Comparison of ENCODE assay signal across 9 cellular contexts in genomic region chr19:48364564-48365363, GRCh38. TPM values are rescaled to one million over a fixed set of nuclear protein-coding genes. Genes with fewer than 3 reads are reported as not detected.
DNase-seq lines count a peak whose midpoint lies in the region; ATAC-seq and TF ChIP-seq lines count a peak whose summit lies in the region.
"Had no signal": no experiment of that assay in that cellular context is flagged by ENCODE, and none has a peak within 500 bp of the region (broad histone marks: within the 10 kb centered on the region; RNA-seq: fewer than 3 reads in every experiment).

No MANE protein-coding gene starts in this region.

- H3K27me3 ChIP-seq in kidney epithelial cell (ENCODE audit: control insufficient read depth, insufficient read depth, low read length) (no peaks in the 10 kb centered on the region), testis (no peaks in the 10 kb centered on the region)

- peaks cover 4% of the 10 kb centered on the region for H3K36me3 Mint-ChIP-seq in activated CD4-positive, alpha-beta T cell treated with anti-CD3 and anti-CD28 coated beads, Interleukin-2, amount 10 ng/mL, durations not matched to agents 24 days and 14 days (ENCODE audit: low read depth)
- peaks cover 5% of the 10 kb centered on the region for H3K36me3 Mint-ChIP-seq in activated naive CD8-positive, alpha-beta T cell treated with anti-CD3 and anti-CD28 coated beads for 36 hours

- H3K36me3 ChIP-seq in kidney epithelial cell (ENCODE audit: control insufficient read depth, insufficient read depth, low read length): no peaks in the 10 kb centered on the region
- no peaks in the 10 kb centered on the region for H3K36me3 ChIP-seq in testis (ENCODE audit: low read depth, missing control alignments)

- H3K27ac Mint-ChIP-seq in activated CD4-positive, alpha-beta T cell treated with anti-CD3 and anti-CD28 coated beads, Interleukin-2, amount 10 ng/mL, durations not matched to agents 24 days and 14 days: peak overlapping the region; percentile 97
- peak overlapping the region; percentile 93 for H3K27ac Mint-ChIP-seq in activated naive CD8-positive, alpha-beta T cell treated with anti-CD3 and anti-CD28 coated beads for 36 hours

- H3K4me3 Mint-ChIP-seq in activated CD4-positive, alpha-beta T cell treated with anti-CD3 and anti-CD28 coated beads, Interleukin-2, amount 10 ng/mL, durations not matched to agents 24 days and 14 days: peak overlapping the region; percentile 87
- peak overlapping the region; percentile 74 for H3K4me3 Mint-ChIP-seq in activated naive CD8-positive, alpha-beta T cell treated with anti-CD3 and anti-CD28 coated beads for 36 hours

- peaks cover 12% of the 10 kb centered on the region for H3K4me1 ChIP-seq in testis

- no peaks in the 10 kb centered on the region for H3K9me3 ChIP-seq in testis

- TF ChIP-seq POLR2A in testis (IDR thresholded peaks at IDR 0.05): no peak

- TF ChIP-seq CTCF in kidney epithelial cell (IDR thresholded peaks at IDR 0.05; ENCODE audit: insufficient read depth, low read length, poor library complexity, severe bottlenecking): no peak
- no peak for TF ChIP-seq CTCF in testis (IDR thresholded peaks at IDR 0.05)
- no peak for TF ChIP-seq CTCF in omental fat pad (IDR thresholded peaks at IDR 0.05)

- intact Hi-C loops in activated CD4-positive, alpha-beta T cell treated with anti-CD3 and anti-CD28 coated beads, Interleukin-2, amount 10 ng/mL, durations not matched to agents 24 days and 14 days (cut with micrococcal nuclease): loop anchor here (1.0 to 5.0 kb wide), 3 partner anchors 55 to 350 kb away; partner anchors contain the start of gene LMTK3
- intact Hi-C loops in testis (cut with DNase I; ENCODE audit: low total_unique reads): no loop called here

- peak overlapping the region; percentile 91 to 92 for H3K27ac ChIP-seq in testis

- H3K4me3 ChIP-seq in kidney epithelial cell (ENCODE audit: low read depth, low read length): peak overlapping the region; percentile 17
- H3K4me3 ChIP-seq in testis: peak overlapping the region; percentile 59 to 74

- no peak for DNase-seq in activated CD4-positive, alpha-beta T cell treated with anti-CD3 and anti-CD28 coated beads, Interleukin-2, amount 10 ng/mL, durations not matched to agents 24 days and 14 days
- no peak for DNase-seq in activated CD4-positive, alpha-beta T cell treated with anti-CD3 and anti-CD28 coated beads, Interleukin-2, amount 50 U/mL, for 4 hours
- no peak for DNase-seq in activated naive CD8-positive, alpha-beta T cell treated with anti-CD3 and anti-CD28 coated beads for 36 hours
- DNase-seq in kidney epithelial cell (ENCODE audit: low read depth) (no peak), testis (no peak), omental fat pad (ENCODE audit: low spot score) (no peak), A172 (ENCODE audit: low spot score) (no peak)
- no peak for DNase-seq in activated CD4-positive, CD25-positive, alpha-beta regulatory T cell (lab: John Stamatoyannopoulos, UW)

- peaks cover 4% of the 10 kb centered on the region for H3K9me3 Mint-ChIP-seq in activated CD4-positive, alpha-beta T cell treated with anti-CD3 and anti-CD28 coated beads, Interleukin-2, amount 10 ng/mL, durations not matched to agents 24 days and 14 days
- no peaks in the 10 kb centered on the region for H3K9me3 Mint-ChIP-seq in activated naive CD8-positive, alpha-beta T cell treated with anti-CD3 and anti-CD28 coated beads for 36 hours

- peaks cover 16% of the 10 kb centered on the region for H3K4me1 Mint-ChIP-seq in activated CD4-positive, alpha-beta T cell treated with anti-CD3 and anti-CD28 coated beads, Interleukin-2, amount 10 ng/mL, durations not matched to agents 24 days and 14 days
- H3K4me1 Mint-ChIP-seq in activated naive CD8-positive, alpha-beta T cell treated with anti-CD3 and anti-CD28 coated beads for 36 hours: peaks cover 14% of the 10 kb centered on the region

- WGBS in testis, 2 donors: 43 to 53% methylated on average over 12 of the region's 12 CpGs

- no peak for ATAC-seq in omental fat pad (ENCODE audit: low FRiP score)

- H3K27me3 Mint-ChIP-seq in activated CD4-positive, alpha-beta T cell treated with anti-CD3 and anti-CD28 coated beads, Interleukin-2, amount 10 ng/mL, durations not matched to agents 24 days and 14 days: peaks cover 4% of the 10 kb centered on the region
- H3K27me3 Mint-ChIP-seq in activated naive CD8-positive, alpha-beta T cell treated with anti-CD3 and anti-CD28 coated beads for 36 hours: peaks cover 4% of the 10 kb centered on the region

RNA-seq across cellular contexts. Expression of gene SYNGR4, which starts 0.6 kb away (rescaled TPM):
- 0.33 TPM in 1 of 2 replicates, not detected in the other for total RNA-seq in activated CD4-positive, alpha-beta T cell treated with anti-CD3 and anti-CD28 coated beads, Interleukin-2, amount 10 ng/mL, durations not matched to agents 24 days and 14 days
- total RNA-seq in activated naive CD8-positive, alpha-beta T cell treated with anti-CD3 and anti-CD28 coated beads for 36 hours: under 1 TPM in 1 of 2 experiments, not detected in 1; 0.31 TPM
- total RNA-seq in kidney epithelial cell: 0.25 TPM in 1 of 2 replicates, not detected in the other
- 10 to 100 TPM; 21.8 to 26.1 TPM for total RNA-seq in testis
- polyA plus RNA-seq in testis (ENCODE audit: insufficient read depth, low read depth, low replicate concordance): 112 TPM
- not detected for total RNA-seq in omental fat pad
- total RNA-seq in A172 (2014; rRNA removed; shearing (Covaris generic)): not detected in 2 replicates
- total RNA-seq: pulmonary artery endothelial cell had no signal

RNA-seq across cellular contexts. Expression of gene TMEM143, which starts 1.0 kb away (rescaled TPM):
- 13.1 and 13.4 TPM in 2 replicates for total RNA-seq in activated CD4-positive, alpha-beta T cell treated with anti-CD3 and anti-CD28 coated beads, Interleukin-2, amount 10 ng/mL, durations not matched to agents 24 days and 14 days
- total RNA-seq in activated naive CD8-positive, alpha-beta T cell treated with anti-CD3 and anti-CD28 coated beads for 36 hours: 10 to 100 TPM; 15.5 to 16.6 TPM
- 4.4 and 5.8 TPM in 2 replicates for total RNA-seq in kidney epithelial cell
- total RNA-seq in testis: 10 to 100 TPM; 14.1 to 22.9 TPM
- 5.0 TPM for polyA plus RNA-seq in testis (ENCODE audit: insufficient read depth, low read depth, low replicate concordance)
- 10 to 100 TPM in 1 of 4 donors, 1 to 10 TPM in 3; 2.0 to 11.5 (median 5.1) TPM for total RNA-seq in omental fat pad
- 1.8 and 2.5 TPM in 2 replicates for total RNA-seq in A172 (2014; rRNA removed; shearing (Covaris generic))

RNA-seq across cellular contexts. Expression of gene KDELR1, which starts 26.6 kb away (rescaled TPM):
- 75.5 and 77.7 TPM in 2 replicates for total RNA-seq in activated CD4-positive, alpha-beta T cell treated with anti-CD3 and anti-CD28 coated beads, Interleukin-2, amount 10 ng/mL, durations not matched to agents 24 days and 14 days
- 10 to 100 TPM; 72.5 to 73.9 TPM for total RNA-seq in activated naive CD8-positive, alpha-beta T cell treated with anti-CD3 and anti-CD28 coated beads for 36 hours
- total RNA-seq in kidney epithelial cell (152 and 170 TPM in 2 replicates), testis (100 to 1,000 TPM; 149 to 155 TPM), omental fat pad (100 to 1,000 TPM in 1 of 4 donors, 10 to 100 TPM in 3; 72.2 to 102 (median 75.3) TPM)
- 187 TPM for polyA plus RNA-seq in testis (ENCODE audit: insufficient read depth, low read depth, low replicate concordance)
- total RNA-seq in A172 (2014; rRNA removed; shearing (Covaris generic)): 64.2 and 71.5 TPM in 2 replicates

RNA-seq across cellular contexts. Expression of gene GRIN2D, which starts 28.7 kb away (rescaled TPM):
- total RNA-seq in activated CD4-positive, alpha-beta T cell treated with anti-CD3 and anti-CD28 coated beads, Interleukin-2, amount 10 ng/mL, durations not matched to agents 24 days and 14 days: 0.16 and 0.26 TPM in 2 replicates
- total RNA-seq in activated naive CD8-positive, alpha-beta T cell treated with anti-CD3 and anti-CD28 coated beads for 36 hours: under 1 TPM; 0.28 to 0.29 TPM
- total RNA-seq in kidney epithelial cell (0.21 and 0.63 TPM in 2 replicates), testis (1 to 10 TPM; 2.4 to 2.7 TPM), omental fat pad (under 1 TPM; 0.12 to 0.63 (median 0.33) TPM)
- polyA plus RNA-seq in testis (ENCODE audit: insufficient read depth, low read depth, low replicate concordance): 1.4 TPM
- not detected in 2 replicates for total RNA-seq in A172 (2014; rRNA removed; shearing (Covaris generic))

RNA-seq across cellular contexts. Expression of gene EMP3, which starts 39.4 kb away (rescaled TPM):
- 278 and 281 TPM in 2 replicates for total RNA-seq in activated CD4-positive, alpha-beta T cell treated with anti-CD3 and anti-CD28 coated beads, Interleukin-2, amount 10 ng/mL, durations not matched to agents 24 days and 14 days
- 100 to 1,000 TPM; 185 to 187 TPM for total RNA-seq in activated naive CD8-positive, alpha-beta T cell treated with anti-CD3 and anti-CD28 coated beads for 36 hours
- 30.7 and 32.5 TPM in 2 replicates for total RNA-seq in kidney epithelial cell
- total RNA-seq in testis: 10 to 100 TPM; 28.6 to 31.3 TPM
- polyA plus RNA-seq in testis (ENCODE audit: insufficient read depth, low read depth, low replicate concordance): 88.3 TPM
- total RNA-seq in omental fat pad: 100 to 1,000 TPM in 1 of 4 donors, 10 to 100 TPM in 3; 48.6 to 173 (median 58.9) TPM
- 67.5 and 98.5 TPM in 2 replicates for total RNA-seq in A172 (2014; rRNA removed; shearing (Covaris generic))

Comparison
In these comparisons a context has a peak if more than half of its experiments do, and no peak if none do; other contexts are left out.
1. RNA of gene SYNGR4, which starts 0.6 kb away (total RNA-seq): 21.8 to 26.1 TPM in testis; 0.31 TPM in activated naive CD8-positive, alpha-beta T cell treated with anti-CD3 and anti-CD28 coated beads for 36 hours, 0.25 TPM in kidney epithelial cell, 0.33 TPM in activated CD4-positive, alpha-beta T cell treated with anti-CD3 and anti-CD28 coated beads, Interleukin-2, amount 10 ng/mL, durations not matched to agents 24 days and 14 days, not detected in omental fat pad and not detected in A172; every median in the first group is over 10 times any median in the second.